17 cellular contexts compared by ENCODE assay signal in the genomic region with DNA sequence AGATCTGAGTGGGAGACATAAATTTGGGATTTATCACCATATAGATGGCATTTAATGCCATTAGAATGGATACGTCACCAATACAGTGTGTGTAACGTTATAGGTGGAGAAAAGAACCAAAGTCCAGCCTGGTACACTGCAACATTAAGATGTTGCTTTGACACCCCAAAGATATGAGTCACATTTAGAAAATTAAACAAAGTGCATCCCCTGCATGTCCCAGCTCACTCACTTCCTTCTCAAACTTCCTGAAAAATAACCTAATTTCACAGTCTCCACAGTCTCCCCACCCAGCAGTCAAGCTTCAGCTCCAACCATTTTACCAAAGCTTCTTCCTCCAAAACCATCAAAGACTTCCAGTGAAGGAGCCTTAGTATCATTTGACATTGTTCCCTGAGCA.
DNase-seq lines count a peak whose midpoint lies in the region; ATAC-seq, FAIRE-seq and TF ChIP-seq lines count a peak whose summit lies in the region.
"Had no signal": no experiment of that assay in that cellular context is flagged by ENCODE, and none has a peak within 500 bp of the region (broad histone marks: within the 10 kb centered on the region; RNA-seq: fewer than 3 reads in every experiment).

No MANE protein-coding gene starts in this region.

- H3K4me2 ChIP-seq in endothelial cell of umbilical vein (ENCODE audit: insufficient read depth, low read length) = peak overlapping the region; percentile 80

- H4K20me1 ChIP-seq in endothelial cell of umbilical vein (replicated peaks; ENCODE audit: control insufficient read depth, extremely low read depth, insufficient read depth, low read length) = no peaks in the 10 kb centered on the region

- BruUV-seq in A673 (replicated peaks; lab: Mats Ljungman, UMichigan) (no TSS peak), endothelial cell of umbilical vein (replicated peaks; lab: Mats Ljungman, UMichigan) (no TSS peak)

- H3K4me3 ChIP-seq in A673 (ENCODE audit: low read depth, low read length, poor library complexity, severe bottlenecking) (no peak overlapping the region), endothelial cell of umbilical vein (replicated peaks in 1 of 3; ENCODE audit: insufficient read depth in 1 of 3, low read depth in 1 of 3, low read length in 3 of 3) (no peak overlapping the region), psoas muscle (no peak overlapping the region)

- no peak overlapping the region for H3K9ac ChIP-seq in endothelial cell of umbilical vein (replicated peaks; ENCODE audit: extremely low read depth, insufficient read depth, low read length)

- POLR2A ChIA-PET in A673 (lab: Charles Lee; ENCODE audit: low non-redundant PET) (no interaction called here), endothelial cell of umbilical vein (lab: Charles Lee) (no interaction called here)

- ATAC-seq in psoas muscle (no peak), GM19463 (IDR thresholded peaks at IDR 0.05; ENCODE audit: unreplicated experiment) (no peak)
- ATAC-seq: CD8-positive, alpha-beta T cell; HCT116 had no signal

- intact Hi-C loops in A673 (cut with micrococcal nuclease; ENCODE audit: unreplicated experiment) (no loop called here), endothelial cell of umbilical vein (cut with micrococcal nuclease) (loop anchor here (1.0 to 10.0 kb wide), 2 partner anchors 39 to 180 kb away; no protein-coding TSS in a partner anchor), psoas muscle (cut with DNase I) (no loop called here)

- H3K36me3 ChIP-seq in A673 (ENCODE audit: insufficient read depth, low read length, poor library complexity, severe bottlenecking) (no peaks in the 10 kb centered on the region), endothelial cell of umbilical vein (ENCODE audit: control insufficient read depth in 2 of 2, extremely low read depth in 1 of 2, insufficient read depth in 2 of 2, low read length in 2 of 2) (no peaks in the 10 kb centered on the region), psoas muscle (ENCODE audit: insufficient read depth in 1 of 2, low read depth in 1 of 2) (no peaks in the 10 kb centered on the region)

- dilution Hi-C loops in endothelial cell of umbilical vein (cut with MboI; ENCODE audit: extremely low pct_ligation_motif_present, low sequenced_read_pairs) = no loop called here

- H3K9me3 ChIP-seq in A673 (ENCODE audit: low read depth, low read length, poor library complexity, severe bottlenecking) (no peaks in the 10 kb centered on the region), endothelial cell of umbilical vein (replicated peaks; ENCODE audit: control insufficient read depth, insufficient read depth, low read length) (no peaks in the 10 kb centered on the region), psoas muscle (no peaks in the 10 kb centered on the region)
- H3K9me3 ChIP-seq: Caco-2 had no signal

- no peaks in the 10 kb centered on the region for H3K79me2 ChIP-seq in endothelial cell of umbilical vein (ENCODE audit: control insufficient read depth, insufficient read depth, low read length)

- peaks cover 58% of the 10 kb centered on the region for H3K4me1 ChIP-seq in A673 (ENCODE audit: insufficient read depth, low read length, poor library complexity, severe bottlenecking)
- peaks cover 17% of the 10 kb centered on the region for H3K4me1 ChIP-seq in endothelial cell of umbilical vein (ENCODE audit: control insufficient read depth, extremely low read depth, insufficient read depth, low read length)
- peaks cover 3% of the 10 kb centered on the region for H3K4me1 ChIP-seq in psoas muscle
- H3K4me1 ChIP-seq: Caco-2 had no signal

- TF ChIP-seq POLR2A in endothelial cell of umbilical vein (IDR thresholded peaks at IDR 0.05; ENCODE audit: low read depth, low read length) = no peak

- CTCF ChIA-PET in A673 (lab: Charles Lee) (no interaction called here), endothelial cell of umbilical vein (lab: Charles Lee) (interaction anchor here (0.7 to 1.2 kb wide), 3 partner anchors 21 to 42 kb away, joined by 3 to 4 read pairs (median 3); no protein-coding TSS in a partner anchor)

- FAIRE-seq in endothelial cell of umbilical vein (lab: Jason Lieb, UNC) = peak; percentile 38
- FAIRE-seq: GM12891 had no signal

- DNase-seq in A673 (ENCODE audit: low spot score) = peak; percentile 19
- peak; percentile 58 for DNase-seq in ELR (ENCODE audit: low read depth)
- DNase-seq in RPMI7951 (ENCODE audit: low read depth) = peak; percentile 35
- peak; percentile 18 for DNase-seq in endothelial cell of umbilical vein (ENCODE audit: low read depth, low spot score)
- no peak for DNase-seq in NCI-H69 (lab: John Stamatoyannopoulos, UW)
- DNase-seq in psoas muscle = no peak
- DNase-seq in GM03348 (ENCODE audit: low spot score) = no peak
- DNase-seq: 8988T; Caco-2; CD8-positive, alpha-beta T cell; DND-41; IMR-90; KBM-7 had no signal

- H3K27me3 ChIP-seq in A673 (replicated peaks; ENCODE audit: insufficient read depth, low read depth, low read length, poor library complexity) = no peaks in the 10 kb centered on the region
- no peaks in the 10 kb centered on the region for H3K27me3 ChIP-seq in endothelial cell of umbilical vein (ENCODE audit: control insufficient read depth in 2 of 2, insufficient read depth in 2 of 2, low read length in 2 of 2)
- no peaks in the 10 kb centered on the region for H3K27me3 ChIP-seq in psoas muscle (ENCODE audit: insufficient read depth in 3 of 3, low read length in 2 of 3)

- 87 to 95% (median 89%) methylated on average over 2 of the region's 2 CpGs for WGBS in psoas muscle, 3 donors

- H3K27ac ChIP-seq in A673 (ENCODE audit: low read depth, low read length, poor library complexity, severe bottlenecking) (no peak overlapping the region), endothelial cell of umbilical vein (ENCODE audit: insufficient read depth, low read depth, low read length) (no peak overlapping the region), psoas muscle (no peak overlapping the region)
- H3K27ac ChIP-seq: C4-2B had no signal

- TF ChIP-seq CTCF in A673 (conservative IDR thresholded peaks at IDR 0.05; ENCODE audit: low read depth, low read length) (no peak), endothelial cell of umbilical vein (IDR thresholded peaks at IDR 0.05; ENCODE audit: extremely low read depth in 1 of 2, insufficient read depth in 1 of 2, low read depth in 1 of 2, low read length in 2 of 2) (no peak), psoas muscle (IDR thresholded peaks at IDR 0.05) (no peak)

- peak overlapping the region; percentile 62 for H2AFZ ChIP-seq in endothelial cell of umbilical vein (ENCODE audit: low read depth, low read length)

- no peaks in the 10 kb centered on the region for H3K9me1 ChIP-seq in endothelial cell of umbilical vein (replicated peaks; ENCODE audit: control insufficient read depth, extremely low read depth, insufficient read depth, low read length)

TF ChIP-seq in endothelial cell of umbilical vein, 7 proteins besides CTCF, POLR2A, EP300 and RAD21:
- TF ChIP-seq GATA2 (IDR thresholded peaks at IDR 0.05; ENCODE audit: insufficient read depth, insufficient read length, low read depth, low read length) = no peak
- no peak for TF ChIP-seq POLR2AphosphoS5 (IDR thresholded peaks at IDR 0.05; ENCODE audit: insufficient read depth, low read depth, low read length)
- no peak for TF ChIP-seq MYC (IDR thresholded peaks at IDR 0.05; ENCODE audit: low read depth, low read length)
- no peak for TF ChIP-seq MAX (IDR thresholded peaks at IDR 0.05; ENCODE audit: insufficient read depth, insufficient read length)
- TF ChIP-seq FOS (IDR thresholded peaks at IDR 0.05; ENCODE audit: borderline replicate concordance, insufficient read depth, low read length) = peak; percentile 73

Comparison
In these comparisons a context has a peak if more than half of its experiments do, and no peak if none do; other contexts are left out.
1. DNase-seq: peak in A673 (single experiment), ELR (single experiment), RPMI7951 (single experiment) and endothelial cell of umbilical vein (single experiment); none in NCI-H69 (single experiment), psoas muscle (0 of 2) and GM03348 (single experiment).